Comparison of ENCODE assay signal across 19 cellular contexts in genomic region chr11:94305146-94305545, GRCh38. TPM values are rescaled to one million over a fixed set of nuclear protein-coding genes. Genes with fewer than 3 reads are reported as not detected.
DNase-seq lines count a peak whose midpoint lies in the region; ATAC-seq, FAIRE-seq and TF ChIP-seq lines count a peak whose summit lies in the region.
"Had no signal": no experiment of that assay in that cellular context is flagged by ENCODE, and none has a peak within 500 bp of the region (broad histone marks: within the 10 kb centered on the region; RNA-seq: fewer than 3 reads in every experiment).

No MANE protein-coding gene starts in this region.

- H4K20me1 ChIP-seq in IMR-90 (ENCODE audit: insufficient read depth, low read length) (no peaks in the 10 kb centered on the region), keratinocyte (ENCODE audit: control insufficient read depth, extremely low read depth, insufficient read depth, low read length) (no peaks in the 10 kb centered on the region), OCI-LY7 (ENCODE audit: insufficient read depth, low read length) (no peaks in the 10 kb centered on the region)

- H3K9me3 Mint-ChIP-seq in activated T-helper 17 cell treated with anti-CD3 and anti-CD28 coated beads, Interleukin-2, amount 50 U/mL, for 72 hours: no peaks in the 10 kb centered on the region
- H3K9me3 Mint-ChIP-seq: activated CD4-positive, alpha-beta T cell treated with anti-CD3 and anti-CD28 coated beads, Interleukin-2, amount 10 ng/mL, durations not matched to agents 24 days and 14 days; T-helper 2 cell treated with Interferon-gamma antibody and Interleukin-4, amounts not matched to agents 5 μg/mL and 100 μg/mL, for 36 hours had no signal

- no peak overlapping the region for H3K4me2 ChIP-seq in IMR-90 (ENCODE audit: low read depth, low read length)
- no peak overlapping the region for H3K4me2 ChIP-seq in keratinocyte (ENCODE audit: control insufficient read depth, extremely low read depth, insufficient read depth, low read depth, low read length)
- H3K4me2 ChIP-seq in OCI-LY7 (ENCODE audit: low read length): no peak overlapping the region

- H3K14ac ChIP-seq in IMR-90 (replicated peaks; ENCODE audit: low read depth, low read length): no peak overlapping the region

- H2AK5ac ChIP-seq in IMR-90 (ENCODE audit: low read depth, low read length): no peak overlapping the region

- FAIRE-seq in keratinocyte (lab: Jason Lieb, UNC): peak; percentile 83
- FAIRE-seq: GM18507 had no signal

- TF ChIP-seq RAD21 in IMR-90 (IDR thresholded peaks at IDR 0.05; ENCODE audit: low read length): no peak

- DNase-seq in AG08396 (ENCODE audit: low spot score): peak; percentile 63
- DNase-seq in IMR-90: peak; percentile 52
- peak; percentile 3 to 14 for DNase-seq in cardiac fibroblast (ENCODE audit: low read depth in 2 of 2)
- peak; percentile 28 for DNase-seq in keratinocyte (ENCODE audit: low read depth, low spot score)
- DNase-seq in NOMO-1 treated with DMSO at 0.1 percent for 48 hours (lab: John Stamatoyannopoulos, UW; ENCODE audit: unreplicated experiment): no peak
- no peak for DNase-seq in OCI-LY7 (ENCODE audit: low spot score)
- no peak for DNase-seq in HK-2 (ENCODE audit: unreplicated experiment)
- DNase-seq: ACHN; activated CD4-positive, alpha-beta T cell treated with anti-CD3 and anti-CD28 coated beads, Interleukin-2, amount 10 ng/mL, durations not matched to agents 24 days and 14 days; activated naive CD4-positive, alpha-beta T cell treated with anti-CD3 and anti-CD28 coated beads, Interleukin-2, amount 50 U/mL, for 16 hours; activated T-cell treated with anti-CD3 and anti-CD28 coated beads for 4 hours; effector CD8-positive, alpha-beta T cell; left cardiac atrium; SHP77 had no signal

- H3K23ac ChIP-seq in IMR-90 (ENCODE audit: low read depth, low read length): no peak overlapping the region

- H2AFZ ChIP-seq in IMR-90 (replicated peaks; ENCODE audit: low read length, poor library complexity) (peak overlapping the region; percentile 71), keratinocyte (ENCODE audit: control insufficient read depth, low read length) (no peak overlapping the region), OCI-LY7 (ENCODE audit: low read length) (no peak overlapping the region)

- no peak for TF ChIP-seq CTCF in IMR-90 (conservative IDR thresholded peaks at IDR 0.05; ENCODE audit: low read depth, low read length)
- no peak for TF ChIP-seq CTCF in cardiac fibroblast (IDR thresholded peaks at IDR 0.05; ENCODE audit: low read depth, low read length)
- TF ChIP-seq CTCF in keratinocyte (optimal IDR thresholded peaks at IDR 0.05 in 1 of 3, IDR thresholded peaks at IDR 0.05 in 1 of 3, conservative IDR thresholded peaks at IDR 0.05 in 1 of 3; ENCODE audit: extremely low read depth in 1 of 3, insufficient read depth in 2 of 3, low read length in 3 of 3): no peak
- TF ChIP-seq CTCF in OCI-LY7 (conservative IDR thresholded peaks at IDR 0.05; ENCODE audit: low read length): no peak

- 0 out of 2 replicates have a peak overlapping the region, but pooled peaks have one; percentile 18 for H3K18ac ChIP-seq in IMR-90 (ENCODE audit: low read depth, low read length)

- peaks cover 5% of the 10 kb centered on the region for H3K4me1 ChIP-seq in IMR-90 (ENCODE audit: control insufficient read depth, insufficient read depth, low read length)
- H3K4me1 ChIP-seq in keratinocyte (ENCODE audit: control insufficient read depth, extremely low read depth, insufficient read depth, low read length): peaks cover 8% of the 10 kb centered on the region
- H3K4me1 ChIP-seq in OCI-LY7 (ENCODE audit: insufficient read depth, low read length, poor library complexity, severe bottlenecking): no peaks in the 10 kb centered on the region

- no peak overlapping the region for H3K27ac Mint-ChIP-seq in activated T-helper 17 cell treated with anti-CD3 and anti-CD28 coated beads, Interleukin-2, amount 50 U/mL, for 72 hours
- H3K27ac Mint-ChIP-seq: activated CD4-positive, alpha-beta T cell treated with anti-CD3 and anti-CD28 coated beads, Interleukin-2, amount 10 ng/mL, durations not matched to agents 24 days and 14 days; progenitor cell of endocrine pancreas; T-helper 2 cell treated with Interferon-gamma antibody and Interleukin-4, amounts not matched to agents 5 μg/mL and 100 μg/mL, for 36 hours had no signal

- peak overlapping the region; percentile 50; the same call in 1 of the 2 replicates for H2BK120ac ChIP-seq in IMR-90 (ENCODE audit: low read depth, low read length)

- dilution Hi-C loops in IMR-90 (cut with HindIII; ENCODE audit: low sequenced_read_pairs, unreplicated experiment): no loop called here
- dilution Hi-C loops in keratinocyte (cut with MboI; ENCODE audit: extremely low pct_ligation_motif_present, low sequenced_read_pairs): no loop called here

- H4K5ac ChIP-seq in IMR-90 (ENCODE audit: low read depth, low read length): peak overlapping the region; percentile 62

- H2BK20ac ChIP-seq in IMR-90 (ENCODE audit: low read depth, low read length): no peak overlapping the region

- H2AK9ac ChIP-seq in IMR-90 (replicated peaks; ENCODE audit: low read depth, low read length, poor library complexity): no peak overlapping the region

- H3K9me3 ChIP-seq in IMR-90 (ENCODE audit: control insufficient read depth, insufficient read depth, low read length) (no peaks in the 10 kb centered on the region), keratinocyte (ENCODE audit: control insufficient read depth, low read depth, low read length) (no peaks in the 10 kb centered on the region), OCI-LY7 (ENCODE audit: low read length) (no peaks in the 10 kb centered on the region)

- H3K9ac ChIP-seq in IMR-90 (ENCODE audit: low read depth, low read length) (no peak overlapping the region), keratinocyte (ENCODE audit: control insufficient read depth, extremely low read depth, insufficient read depth, low read length) (no peak overlapping the region)

- H3K36me3 Mint-ChIP-seq in activated T-helper 17 cell treated with anti-CD3 and anti-CD28 coated beads, Interleukin-2, amount 50 U/mL, for 72 hours (ENCODE audit: low read depth): no peaks in the 10 kb centered on the region

- no peak overlapping the region for H2BK5ac ChIP-seq in IMR-90 (ENCODE audit: low read depth, low read length, poor library complexity, severe bottlenecking)

- peak overlapping the region in 1 of 2 experiments; percentile 3; a peak in 1 of 4 replicates for H4K8ac ChIP-seq in IMR-90 (ENCODE audit: low read depth in 2 of 2, low read length in 2 of 2)

- POLR2A ChIA-PET in IMR-90 (lab: Charles Lee; ENCODE audit: unreplicated experiment) (no interaction called here), OCI-LY7 (lab: Charles Lee) (no interaction called here)

- H3K4ac ChIP-seq in IMR-90 (ENCODE audit: low read depth, low read length): peak overlapping the region; percentile 51; the same call in 1 of the 2 replicates

- no peaks in the 10 kb centered on the region for H3K9me2 ChIP-seq in OCI-LY7 (ENCODE audit: insufficient read depth, low read length)

- BruUV-seq in IMR-90 (replicated peaks; lab: Mats Ljungman, UMichigan) (no TSS peak), OCI-LY7 (replicated peaks; lab: Mats Ljungman, UMichigan) (no TSS peak)

- peak; percentile 96 for ATAC-seq in IMR-90 (ENCODE audit: low read depth)
- ATAC-seq in activated T-helper 17 cell treated with anti-CD3 and anti-CD28 coated beads, Interleukin-2, amount 50 U/mL, for 72 hours (replicated peaks): no peak

- H3K4me1 Mint-ChIP-seq in activated T-helper 17 cell treated with anti-CD3 and anti-CD28 coated beads, Interleukin-2, amount 50 U/mL, for 72 hours: no peaks in the 10 kb centered on the region
- H3K4me1 Mint-ChIP-seq: activated CD4-positive, alpha-beta T cell treated with anti-CD3 and anti-CD28 coated beads, Interleukin-2, amount 10 ng/mL, durations not matched to agents 24 days and 14 days had no signal

- peaks cover 6% of the 10 kb centered on the region for H3K27me3 Mint-ChIP-seq in activated T-helper 17 cell treated with anti-CD3 and anti-CD28 coated beads, Interleukin-2, amount 50 U/mL, for 72 hours

- no CpG with 5 or more reads among the region's 1 CpG for WGBS in IMR-90 (ENCODE audit: extremely low coverage in 2 of 2, insufficient read length in 1 of 2), 2 experiments

- no peak for TF ChIP-seq POLR2A in IMR-90 (IDR thresholded peaks at IDR 0.05; ENCODE audit: low read depth, low read length)

- H3K56ac ChIP-seq in IMR-90 (ENCODE audit: extremely low read depth, insufficient read depth, low read length): no peak overlapping the region

- CTCF ChIA-PET in IMR-90 (lab: Yijun Ruan, JAX) (no interaction called here), OCI-LY7 (lab: Charles Lee; ENCODE audit: unreplicated experiment) (no interaction called here)

- H3K27ac ChIP-seq in IMR-90 (ENCODE audit: insufficient read depth, low read length) (no peak overlapping the region), keratinocyte (ENCODE audit: control insufficient read depth, insufficient read depth, low read length) (no peak overlapping the region), OCI-LY7 (ENCODE audit: low read depth, low read length, poor library complexity, severe bottlenecking) (no peak overlapping the region)

- no peaks in the 10 kb centered on the region; the same call in 1 of the 2 replicates for H3K9me1 ChIP-seq in IMR-90 (ENCODE audit: insufficient read depth, low read length)
- H3K9me1 ChIP-seq in keratinocyte (ENCODE audit: control insufficient read depth, extremely low read depth, insufficient read depth, low read length): no peaks in the 10 kb centered on the region

- in situ Hi-C loops in IMR-90 (cut with MboI; ENCODE audit: low sequenced_read_pairs): no loop called here

- H3K4me3 Mint-ChIP-seq in activated T-helper 17 cell treated with anti-CD3 and anti-CD28 coated beads, Interleukin-2, amount 50 U/mL, for 72 hours: no peak overlapping the region
- H3K4me3 Mint-ChIP-seq: activated CD4-positive, alpha-beta T cell treated with anti-CD3 and anti-CD28 coated beads, Interleukin-2, amount 10 ng/mL, durations not matched to agents 24 days and 14 days; T-helper 2 cell treated with Interferon-gamma antibody and Interleukin-4, amounts not matched to agents 5 μg/mL and 100 μg/mL, for 36 hours had no signal

- no peaks in the 10 kb centered on the region for H3K79me2 ChIP-seq in keratinocyte (ENCODE audit: control insufficient read depth, insufficient read depth, low read length)
- no peaks in the 10 kb centered on the region for H3K79me2 ChIP-seq in OCI-LY7 (ENCODE audit: insufficient read depth, low read depth, low read length)

- no peaks in the 10 kb centered on the region for H3K79me1 ChIP-seq in IMR-90 (ENCODE audit: low read depth in 1 of 2, low read length in 2 of 2)

- intact Hi-C loops in IMR-90 (cut with micrococcal nuclease) (no loop called here), OCI-LY7 (cut with micrococcal nuclease; ENCODE audit: unreplicated experiment) (no loop called here)

- no peak overlapping the region for H3K4me3 ChIP-seq in IMR-90 (ENCODE audit: insufficient read depth, low read depth, low read length)
- H3K4me3 ChIP-seq in cardiac fibroblast (replicated peaks in 1 of 2; ENCODE audit: low read depth in 2 of 2, low read length in 2 of 2): no peak overlapping the region
- H3K4me3 ChIP-seq in keratinocyte (ENCODE audit: control insufficient read depth in 2 of 3, extremely low read depth in 1 of 3, insufficient read depth in 2 of 3, low read depth in 1 of 3, low read length in 3 of 3): no peak overlapping the region
- H3K4me3 ChIP-seq in OCI-LY7 (ENCODE audit: low read depth, low read length, poor library complexity, severe bottlenecking): no peak overlapping the region

- no peak overlapping the region; the same call in 1 of the 2 replicates for H4K91ac ChIP-seq in IMR-90 (ENCODE audit: insufficient read depth, low read depth, low read length)

- no peaks in the 10 kb centered on the region for H3K36me3 ChIP-seq in IMR-90 (ENCODE audit: control insufficient read depth, insufficient read depth, low read length)
- no peaks in the 10 kb centered on the region for H3K36me3 ChIP-seq in keratinocyte (ENCODE audit: control insufficient read depth in 2 of 2, extremely low read depth in 1 of 2, insufficient read depth in 2 of 2, low read length in 2 of 2)
- H3K36me3 ChIP-seq in OCI-LY7 (ENCODE audit: insufficient read depth, low read length): no peaks in the 10 kb centered on the region

- peaks cover 10% of the 10 kb centered on the region; the same call in 1 of the 2 replicates for H3K27me3 ChIP-seq in IMR-90 (ENCODE audit: control insufficient read depth, insufficient read depth, low read length)
- peaks cover 3% of the 10 kb centered on the region for H3K27me3 ChIP-seq in keratinocyte (ENCODE audit: control insufficient read depth, extremely low read depth, insufficient read depth, low read length)

- no peak overlapping the region for H2BK15ac ChIP-seq in IMR-90 (ENCODE audit: low read depth, low read length)

RNA-seq across cellular contexts. Expression of gene IZUMO1R, which starts 0.8 kb away (rescaled TPM):
- total RNA-seq in IMR-90 (2012; rRNA removed): not detected in 2 replicates
- not detected in 2 replicates for polyA plus RNA-seq in IMR-90 (2012; rRNA removed)
- not detected in 2 replicates for polyA plus RNA-seq in IMR-90 (2012; cell fraction: cytosol; rRNA removed)
- not detected in 2 replicates for polyA plus RNA-seq in IMR-90 (2012; cell fraction: nucleus; rRNA removed; ENCODE audit: low replicate concordance)
- not detected in 3 replicates for polyA plus RNA-seq in keratinocyte
- polyA plus RNA-seq in keratinocyte (2011; ENCODE audit: low read depth): not detected
- polyA plus RNA-seq in keratinocyte (2011; cell fraction: cytosol; rRNA removed): not detected in 2 replicates
- polyA plus RNA-seq in keratinocyte (2011; cell fraction: nucleus; rRNA removed): not detected in 2 replicates
- not detected in 2 replicates for polyA plus RNA-seq in keratinocyte (2012; ENCODE audit: low replicate concordance)
- polyA minus RNA-seq in keratinocyte: not detected in 3 replicates
- polyA minus RNA-seq in keratinocyte (2011; cell fraction: cytosol; rRNA and poly(A)+ RNA removed): not detected
- not detected in 2 replicates for polyA minus RNA-seq in keratinocyte (2011; cell fraction: nucleus; rRNA and poly(A)+ RNA removed)
- total RNA-seq in activated T-helper 17 cell treated with anti-CD3 and anti-CD28 coated beads, Interleukin-2, amount 50 U/mL, for 72 hours: not detected
- not detected in 2 replicates for total RNA-seq in OCI-LY7 (2014; rRNA removed; shearing (Covaris generic))
- total RNA-seq in OCI-LY7 (2022): not detected in 2 replicates
- total RNA-seq: activated CD4-positive, alpha-beta T cell treated with anti-CD3 and anti-CD28 coated beads, Interleukin-2, amount 10 ng/mL, durations not matched to agents 24 days and 14 days; HT-29; left cardiac atrium; progenitor cell of endocrine pancreas had no signal

Comparison
In these comparisons a context has a peak if more than half of its experiments do, and no peak if none do; other contexts are left out.
1. DNase-seq: peak in AG08396 (single experiment), IMR-90 (single experiment), cardiac fibroblast (2 of 2) and keratinocyte (single experiment); none in NOMO-1 treated with DMSO at 0.1 percent for 48 hours (single experiment), OCI-LY7 (single experiment) and HK-2 (single experiment).